2 cellular contexts compared by ENCODE assay signal in the genomic region with DNA sequence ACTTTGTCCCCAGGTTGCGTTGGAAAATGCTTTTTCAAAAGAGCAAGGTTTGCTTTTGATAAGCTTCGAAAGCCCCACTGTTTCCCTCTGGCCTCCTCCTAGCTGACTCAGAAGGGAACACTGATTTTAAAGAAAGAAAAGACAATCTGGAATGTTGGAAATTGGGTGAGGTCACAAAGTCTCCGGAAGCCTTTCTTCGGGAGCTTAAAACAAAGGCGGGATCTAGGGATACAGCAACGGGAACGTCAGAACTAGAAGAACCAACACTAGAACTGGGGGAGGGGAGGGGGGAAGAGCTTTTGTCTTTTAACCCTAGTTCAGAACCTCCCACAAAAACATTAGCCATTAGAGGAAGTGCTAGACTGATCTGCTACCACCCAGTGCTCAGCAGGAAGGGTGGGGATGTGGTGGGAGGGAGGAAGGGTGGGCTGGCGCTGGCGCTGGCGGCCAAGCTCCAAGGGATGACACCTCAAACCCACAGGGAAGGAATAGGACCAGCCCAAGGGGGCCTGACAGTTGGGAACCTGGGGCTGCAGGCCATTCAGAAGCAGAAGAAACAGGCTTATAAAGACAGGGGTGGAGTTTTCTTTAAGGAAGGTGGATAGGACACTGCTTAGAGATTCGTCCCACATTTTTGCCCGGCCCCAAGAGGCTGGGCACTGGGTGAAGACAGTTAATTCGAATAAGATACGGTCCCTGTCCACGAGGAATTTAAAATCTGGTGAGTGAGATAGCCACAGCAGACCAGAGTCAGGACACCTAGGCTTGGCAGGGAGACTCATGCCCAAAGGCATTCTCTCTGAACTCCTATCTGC.
A peak's percentile ranks its signal among the peaks of the same experiment; 100 is the strongest.
TF ChIP-seq lines count a peak whose summit lies in the region.

No MANE protein-coding gene starts in this region.

TF ChIP-seq in GM23338, 12 proteins besides CTCF, POLR2A, EP300 and RAD21:
- TF ChIP-seq POLR2AphosphoS5 (IDR thresholded peaks at IDR 0.05; ENCODE audit: low read depth) (peak; percentile 65), JUNB (IDR thresholded peaks at IDR 0.05; ENCODE audit: unreplicated experiment) (no peak), CREB1 (CRISPR knock-in tag; IDR thresholded peaks at IDR 0.05; ENCODE audit: low read depth) (peak; percentile 59)

TF ChIP-seq in H1, 55 proteins besides CTCF, POLR2A, EP300 and RAD21:
- TF ChIP-seq RFX5 (IDR thresholded peaks at IDR 0.05; ENCODE audit: borderline replicate concordance, low read depth, low read length), result no peak
- peak; percentile 44; the same call in 1 of the 2 replicates for TF ChIP-seq TAF1 (IDR thresholded peaks at IDR 0.05; ENCODE audit: low read depth, low read length)
- TF ChIP-seq TBP (IDR thresholded peaks at IDR 0.05; ENCODE audit: low read depth, low read length), result peak; percentile 47; the same call in 1 of the 2 replicates
- TF ChIP-seq POLR2AphosphoS5 (IDR thresholded peaks at IDR 0.05; ENCODE audit: low read depth, low read length), result peak; percentile 35; the same call in 1 of the 2 replicates
- TF ChIP-seq YY1 (IDR thresholded peaks at IDR 0.05; ENCODE audit: low read depth, low read length), result no peak
- 0 out of 2 replicates have a peak, but pooled peaks have one; percentile 15 for TF ChIP-seq CHD2 (IDR thresholded peaks at IDR 0.05; ENCODE audit: low read length)
- TF ChIP-seq SP4 (IDR thresholded peaks at IDR 0.05; ENCODE audit: low read length), result no peak
- no peak for TF ChIP-seq GABPA (IDR thresholded peaks at IDR 0.05; ENCODE audit: borderline replicate concordance, insufficient read depth, low read length)
- TF ChIP-seq POU5F1 (IDR thresholded peaks at IDR 0.05; ENCODE audit: low read depth, low read length), result no peak
- TF ChIP-seq SP2 (IDR thresholded peaks at IDR 0.05; ENCODE audit: low read length), result no peak
- TF ChIP-seq RXRA (IDR thresholded peaks at IDR 0.05; ENCODE audit: insufficient read depth, low read depth, low read length), result no peak
- no peak for TF ChIP-seq BACH1 (IDR thresholded peaks at IDR 0.05; ENCODE audit: low read length)
- no peak for TF ChIP-seq ASH2L (IDR thresholded peaks at IDR 0.05; ENCODE audit: low read length)
- TF ChIP-seq FOSL1 (IDR thresholded peaks at IDR 0.05; ENCODE audit: insufficient read depth, low read depth, low read length), result no peak
- no peak for TF ChIP-seq SRF (IDR thresholded peaks at IDR 0.05; ENCODE audit: low read depth, low read length)
- no peak for TF ChIP-seq CBX8 (IDR thresholded peaks at IDR 0.05; ENCODE audit: borderline replicate concordance, low read depth, low read length)
- TF ChIP-seq PHF8 (conservative IDR thresholded peaks at IDR 0.05; ENCODE audit: low read depth, low read length), result no peak
- TF ChIP-seq CBX5 (IDR thresholded peaks at IDR 0.05; ENCODE audit: low read depth, low read length), result no peak
- TF ChIP-seq SUZ12 (IDR thresholded peaks at IDR 0.05; ENCODE audit: low read length), result 0 out of 2 replicates have a peak, but pooled peaks have one; percentile 4
- TF ChIP-seq HDAC2 (IDR thresholded peaks at IDR 0.05; ENCODE audit: borderline replicate concordance in 1 of 2, low read depth in 2 of 2, low read length in 2 of 2), result no peak
- TF ChIP-seq CREB1 (IDR thresholded peaks at IDR 0.05), result 0 out of 2 replicates have a peak, but pooled peaks have one; percentile 25
- no peak for TF ChIP-seq NRF1 (IDR thresholded peaks at IDR 0.05; ENCODE audit: low read depth, low read length)
- no peak for TF ChIP-seq CEBPB (IDR thresholded peaks at IDR 0.05; ENCODE audit: low read depth, low read length)
- no peak for TF ChIP-seq ATF3 (IDR thresholded peaks at IDR 0.05; ENCODE audit: insufficient read depth, low read depth, low read length)
- TF ChIP-seq GTF2F1 (IDR thresholded peaks at IDR 0.05; ENCODE audit: borderline replicate concordance, low read depth, low read length), result no peak
